12 cellular contexts compared by ENCODE assay signal in genomic region chr13:50989476-50989875, GRCh38.
DNase-seq lines count a peak whose midpoint lies in the region; ATAC-seq and TF ChIP-seq lines count a peak whose summit lies in the region.
"Had no signal": no experiment of that assay in that cellular context is flagged by ENCODE, and none has a peak within 500 bp of the region (broad histone marks: within the 10 kb centered on the region; RNA-seq: fewer than 3 reads in every experiment).

No MANE protein-coding gene starts in this region.

- H3K4me3 ChIP-seq in right lobe of liver = no peak overlapping the region
- no peak overlapping the region for H3K4me3 ChIP-seq in suprapubic skin

- peak; percentile 75 for DNase-seq in NCI-H146 treated with DMSO at 0.1 percent for 48 hours (lab: John Stamatoyannopoulos, UW; ENCODE audit: unreplicated experiment)
- no peak for DNase-seq in right lobe of liver
- no peak for DNase-seq in NCI-H2171 treated with DMSO at 0.1 percent for 48 hours (lab: John Stamatoyannopoulos, UW)
- no peak for DNase-seq in midbrain (lab: John Stamatoyannopoulos, UW)
- no peak for DNase-seq in suprapubic skin (ENCODE audit: low spot score in 2 of 2)
- DNase-seq: CD8-positive, alpha-beta memory T cell; naive B cell; NCI-H1048 had no signal

- peaks cover 58% of the 10 kb centered on the region for H3K4me1 Mint-ChIP-seq in brain

- no peaks in the 10 kb centered on the region for H3K27me3 Mint-ChIP-seq in brain
- H3K27me3 Mint-ChIP-seq: CD8-positive, alpha-beta memory T cell; naive B cell had no signal

- TF ChIP-seq POLR2A in right lobe of liver (IDR thresholded peaks at IDR 0.05) (no peak), suprapubic skin (IDR thresholded peaks at IDR 0.05) (no peak)

- H3K27ac ChIP-seq in C4-2B (no peak overlapping the region), right lobe of liver (no peak overlapping the region), suprapubic skin (no peak overlapping the region)

- H3K36me3 ChIP-seq in right lobe of liver (no peaks in the 10 kb centered on the region), suprapubic skin (no peaks in the 10 kb centered on the region)

- intact Hi-C loops in right lobe of liver (cut with DNase I) = no loop called here

- TF ChIP-seq CTCF in C4-2B (conservative IDR thresholded peaks at IDR 0.05) (peak; percentile 12; the same call in 1 of the 2 replicates), brain (conservative IDR thresholded peaks at IDR 0.05) (peak; percentile 14 to 41), right lobe of liver (IDR thresholded peaks at IDR 0.05) (peak in 3 of 4 donors; percentile 16 to 24 (median 20)), suprapubic skin (IDR thresholded peaks at IDR 0.05) (no peak)

- peaks cover 4 to 9% (median 7%) of the 10 kb centered on the region in 5 experiments for H3K9me3 Mint-ChIP-seq in brain

- peak overlapping the region; percentile 90 to 99 (median 98) for H3K27ac Mint-ChIP-seq in brain
- H3K27ac Mint-ChIP-seq: T-helper 2 cell treated with Interferon-gamma antibody and Interleukin-4, amounts not matched to agents 5 μg/mL and 100 μg/mL, for 36 hours had no signal

- H3K9me3 ChIP-seq in right lobe of liver (no peaks in the 10 kb centered on the region), suprapubic skin (no peaks in the 10 kb centered on the region)

- peaks cover 3% of the 10 kb centered on the region for H3K36me3 Mint-ChIP-seq in brain
- H3K36me3 Mint-ChIP-seq: naive B cell had no signal

- ATAC-seq in right lobe of liver = peak; percentile 51 to 67 (median 58)
- ATAC-seq in GM18873 (IDR thresholded peaks at IDR 0.05; ENCODE audit: low FRiP score, unreplicated experiment) = no peak

- H3K27me3 ChIP-seq in right lobe of liver = no peaks in the 10 kb centered on the region
- no peaks in the 10 kb centered on the region for H3K27me3 ChIP-seq in suprapubic skin

- H3K4me3 Mint-ChIP-seq in brain = peak overlapping the region in 3 of 5 experiments; percentile 33 to 78 (median 41)
- H3K4me3 Mint-ChIP-seq: CD8-positive, alpha-beta memory T cell; T-helper 2 cell treated with Interferon-gamma antibody and Interleukin-4, amounts not matched to agents 5 μg/mL and 100 μg/mL, for 36 hours had no signal

- WGBS in right lobe of liver (ENCODE audit: insufficient coverage, low coverage, low lambda C conversion rate, missing lambda C conversion rate) = 2% methylated on average over 3 of the region's 6 CpGs
- WGBS in suprapubic skin = 49% methylated on average over 6 of the region's 6 CpGs

- no peak for TF ChIP-seq EP300 in suprapubic skin (IDR thresholded peaks at IDR 0.05)

- H3K4me1 ChIP-seq in right lobe of liver = no peaks in the 10 kb centered on the region
- peaks cover 27% of the 10 kb centered on the region for H3K4me1 ChIP-seq in suprapubic skin

Comparison
In these comparisons a context has a peak if more than half of its experiments do, and no peak if none do; other contexts are left out.
1. CTCF ChIP-seq: peak in C4-2B (single experiment), brain (2 of 2) and right lobe of liver (3 of 4); none in suprapubic skin (0 of 2).